8 cellular contexts compared by ENCODE assay signal in genomic region chr6:292506-293184, GRCh38. TPM values are rescaled to one million over a fixed set of nuclear protein-coding genes. Genes with fewer than 3 reads are reported as not detected.
DNase-seq lines count a peak whose midpoint lies in the region; ATAC-seq and TF ChIP-seq lines count a peak whose summit lies in the region.

No MANE protein-coding gene starts in this region.

- H3K9me3 ChIP-seq in esophagus muscularis mucosa: no peaks in the 10 kb centered on the region

- peak; percentile 1 for TF ChIP-seq POLR2A in esophagus muscularis mucosa (IDR thresholded peaks at IDR 0.05; ENCODE audit: low read depth)

- CTCF ChIA-PET in AG04449 (lab: Yijun Ruan, JAX): interaction anchor here (1.1 to 1.6 kb wide), 2 partner anchors 14 to 18 kb away, joined by 3 read pairs; no protein-coding TSS in a partner anchor
- CTCF ChIA-PET in activated CD8-positive, alpha-beta T cell treated with anti-CD3 and anti-CD28 coated beads, Interleukin-2, amount 10 ng/mL, durations not matched to agents 7 days and 5 days (lab: Charles Lee): interaction anchor here (1.0 to 2.0 kb wide), 12 partner anchors 20 to 104 kb away, joined by 3 to 8 read pairs (median 4); no protein-coding TSS in a partner anchor

- H3K4me3 ChIP-seq in AG04449 (ENCODE audit: low read depth, low read length) (peak overlapping the region; percentile 76), esophagus muscularis mucosa (peak overlapping the region; percentile 62 to 84 (median 68))

- intact Hi-C loops in esophagus muscularis mucosa (cut with DNase I): no loop called here

- H3K27ac ChIP-seq in esophagus muscularis mucosa (replicated peaks in 1 of 4) (peak overlapping the region; percentile 87 to 99 (median 92)), substantia nigra (ENCODE audit: low read depth, low read length, poor library complexity, severe bottlenecking) (peak overlapping the region; percentile 94)

- POLR2A ChIA-PET in AG04449 (lab: Yijun Ruan, JAX): interaction anchor here (1.6 kb wide), 1 partner anchor 14 kb away, joined by 3 read pairs; no protein-coding TSS in a partner anchor
- POLR2A ChIA-PET in activated CD8-positive, alpha-beta T cell treated with anti-CD3 and anti-CD28 coated beads, Interleukin-2, amount 10 ng/mL, durations not matched to agents 7 days and 5 days (lab: Charles Lee): interaction anchor here (1.0 to 2.9 kb wide), 14 partner anchors 7 to 113 kb away, joined by 3 to 29 read pairs (median 5); partner anchors contain the start of gene IRF4

- H3K27me3 Mint-ChIP-seq in activated CD8-positive, alpha-beta T cell treated with anti-CD3 and anti-CD28 coated beads, Interleukin-2, amount 10 ng/mL, durations not matched to agents 7 days and 5 days (ENCODE audit: low read depth): no peaks in the 10 kb centered on the region
- H3K27me3 Mint-ChIP-seq in nephron progenitor cell (ENCODE audit: low read depth, poor library complexity): peaks cover 19% of the 10 kb centered on the region

- no peaks in the 10 kb centered on the region for H3K36me3 ChIP-seq in esophagus muscularis mucosa

- ATAC-seq in GM19438 (IDR thresholded peaks at IDR 0.05; ENCODE audit: low read depth, unreplicated experiment) (peak; percentile 40), HG03558 (IDR thresholded peaks at IDR 0.05; ENCODE audit: extremely low read depth, unreplicated experiment) (peak; percentile 8)
- ATAC-seq in activated CD8-positive, alpha-beta T cell treated with anti-CD3 and anti-CD28 coated beads, Interleukin-2, amount 10 ng/mL, durations not matched to agents 7 days and 5 days: peak; percentile 59

- H3K27ac Mint-ChIP-seq in activated CD8-positive, alpha-beta T cell treated with anti-CD3 and anti-CD28 coated beads, Interleukin-2, amount 10 ng/mL, durations not matched to agents 7 days and 5 days: peak overlapping the region; percentile 97
- H3K27ac Mint-ChIP-seq in nephron progenitor cell: peak overlapping the region; percentile 93

- no peaks in the 10 kb centered on the region for H3K27me3 ChIP-seq in esophagus muscularis mucosa

- no peak for TF ChIP-seq EP300 in esophagus muscularis mucosa (IDR thresholded peaks at IDR 0.05)

- peaks cover 33 to 54% (median 35%) of the 10 kb centered on the region in 4 donors for H3K4me1 ChIP-seq in esophagus muscularis mucosa

- DNase-seq in AG04449 (ENCODE audit: low read depth, low spot score): no peak
- peak; percentile 90 for DNase-seq in activated CD8-positive, alpha-beta T cell treated with anti-CD3 and anti-CD28 coated beads, Interleukin-2, amount 10 ng/mL, durations not matched to agents 7 days and 5 days
- peak; percentile 96 for DNase-seq in esophagus muscularis mucosa (ENCODE audit: extremely low spot score)
- peak; percentile 58 for DNase-seq in nephron progenitor cell
- no peak for DNase-seq in substantia nigra (lab: John Stamatoyannopoulos, UW)
- no peak for DNase-seq in hepatic stellate cell (ENCODE audit: low spot score)

- TF ChIP-seq CTCF in AG04449 (IDR thresholded peaks at IDR 0.05; ENCODE audit: insufficient read depth, low read length, missing control alignments) (peak; percentile 5), esophagus muscularis mucosa (IDR thresholded peaks at IDR 0.05) (no peak), nephron progenitor cell (IDR thresholded peaks at IDR 0.05) (no peak)

- peaks cover 23% of the 10 kb centered on the region for H3K36me3 Mint-ChIP-seq in activated CD8-positive, alpha-beta T cell treated with anti-CD3 and anti-CD28 coated beads, Interleukin-2, amount 10 ng/mL, durations not matched to agents 7 days and 5 days (ENCODE audit: low read depth)
- H3K36me3 Mint-ChIP-seq in nephron progenitor cell (ENCODE audit: low read depth): peaks cover 10% of the 10 kb centered on the region

- H3K4me1 Mint-ChIP-seq in activated CD8-positive, alpha-beta T cell treated with anti-CD3 and anti-CD28 coated beads, Interleukin-2, amount 10 ng/mL, durations not matched to agents 7 days and 5 days (ENCODE audit: low read depth): peaks cover 68% of the 10 kb centered on the region
- peaks cover 34% of the 10 kb centered on the region for H3K4me1 Mint-ChIP-seq in nephron progenitor cell

- peak overlapping the region; percentile 86 for H3K4me3 Mint-ChIP-seq in activated CD8-positive, alpha-beta T cell treated with anti-CD3 and anti-CD28 coated beads, Interleukin-2, amount 10 ng/mL, durations not matched to agents 7 days and 5 days
- H3K4me3 Mint-ChIP-seq in nephron progenitor cell: peak overlapping the region; percentile 94

- WGBS in esophagus muscularis mucosa: 12% methylated on average over 25 of the region's 52 CpGs

- no peaks in the 10 kb centered on the region for H3K9me3 Mint-ChIP-seq in activated CD8-positive, alpha-beta T cell treated with anti-CD3 and anti-CD28 coated beads, Interleukin-2, amount 10 ng/mL, durations not matched to agents 7 days and 5 days (ENCODE audit: insufficient read depth)
- peaks cover 68% of the 10 kb centered on the region for H3K9me3 Mint-ChIP-seq in nephron progenitor cell

RNA-seq across cellular contexts. Expression of gene DUSP22, which starts 0.4 kb away (rescaled TPM):
- total RNA-seq in activated CD8-positive, alpha-beta T cell treated with anti-CD3 and anti-CD28 coated beads, Interleukin-2, amount 10 ng/mL, durations not matched to agents 7 days and 5 days: 10 to 100 TPM; 32.6 to 33.2 TPM
- total RNA-seq in esophagus muscularis mucosa: 10 to 100 TPM; 67.7 to 95.6 (median 73.7) TPM

Comparison
In these comparisons a context has a peak if more than half of its experiments do, and no peak if none do; other contexts are left out.
1. DNase-seq: peak in activated CD8-positive, alpha-beta T cell treated with anti-CD3 and anti-CD28 coated beads, Interleukin-2, amount 10 ng/mL, durations not matched to agents 7 days and 5 days (single experiment), esophagus muscularis mucosa (single experiment) and nephron progenitor cell (single experiment); none in AG04449 (single experiment), substantia nigra (0 of 49) and hepatic stellate cell (single experiment).
2. ATAC-seq: peak in every context shown above with its lines; median percentile 59 in activated CD8-positive, alpha-beta T cell treated with anti-CD3 and anti-CD28 coated beads, Interleukin-2, amount 10 ng/mL, durations not matched to agents 7 days and 5 days; 40 in GM19438; 8 in HG03558.